8 cellular contexts compared by ENCODE assay signal in genomic region chr4:15004701-15005301, GRCh38. TPM values are rescaled to one million over a fixed set of nuclear protein-coding genes. Genes with fewer than 3 reads are reported as not detected.
DNase-seq lines count a peak whose midpoint lies in the region; ATAC-seq, FAIRE-seq and TF ChIP-seq lines count a peak whose summit lies in the region.

No MANE protein-coding gene starts in this region.

- TF ChIP-seq POLR2A in K562 (conservative IDR thresholded peaks at IDR 0.05), result 0 out of 2 replicates have a peak, but pooled peaks have one; percentile 36

- TF ChIP-seq RAD21 in K562 (CRISPR knock-in tag; conservative IDR thresholded peaks at IDR 0.05 in 1 of 2, IDR thresholded peaks at IDR 0.05 in 1 of 2), result no peak

- TF ChIP-seq CTCF in HL-60 (IDR thresholded peaks at IDR 0.05; ENCODE audit: insufficient read depth, low read length) (no peak), K562 (IDR thresholded peaks at IDR 0.05 in 2 of 3, conservative IDR thresholded peaks at IDR 0.05 in 1 of 3; ENCODE audit: insufficient read depth in 2 of 3, low read depth in 1 of 3, low read length in 3 of 3) (no peak; a peak in 1 of 6 replicates)

- H3K4me3 ChIP-seq in HL-60 (replicated peaks; ENCODE audit: insufficient read depth, low read length) (peak overlapping the region; percentile 83), K562 (peak overlapping the region; percentile 89), iPS DF 6.9 (ENCODE audit: low read length) (peak overlapping the region; percentile 67; the same call in 1 of the 2 replicates)

- peak overlapping the region; percentile 84 for H3K4me2 ChIP-seq in K562 (ENCODE audit: insufficient read depth, low read length)

- DNase-seq in HL-60 (ENCODE audit: low read depth in 1 of 2, low spot score in 1 of 2) (peak in 1 of 2 experiments; percentile 55), T-helper 22 cell (ENCODE audit: low read depth) (peak; percentile 5), K562 (ENCODE audit: extremely low read depth in 1 of 4, low spot score in 3 of 4) (peak; percentile 45 to 79 (median 57)), iPS DF 6.9 (ENCODE audit: low read depth, low spot score) (no peak), sciatic nerve (ENCODE audit: low spot score) (peak; percentile 88)

- 0% methylated on average over 22 of the region's 46 CpGs for WGBS in K562 (ENCODE audit: insufficient coverage, low coverage, missing lambda C conversion rate)
- WGBS in iPS DF 6.9 (ENCODE audit: insufficient coverage, insufficient read length), result no CpG with 5 or more reads among the region's 46 CpGs

- no peaks in the 10 kb centered on the region for H3K9me1 ChIP-seq in K562 (ENCODE audit: control insufficient read depth, insufficient read depth, low read length)

- no TSS peak for BruUV-seq in K562 (replicated peaks; lab: Mats Ljungman, UMichigan)

- peaks cover 12% of the 10 kb centered on the region for H3K4me1 ChIP-seq in ES-I3 (ENCODE audit: insufficient read depth, low read length)
- H3K4me1 ChIP-seq in K562 (replicated peaks in 1 of 2; ENCODE audit: control insufficient read depth in 2 of 2, insufficient read depth in 2 of 2, low read length in 2 of 2), result peaks cover 14 to 30% of the 10 kb centered on the region in 2 experiments; a peak in 4 of 5 replicates
- H3K4me1 ChIP-seq in iPS DF 6.9 (ENCODE audit: control insufficient read depth, insufficient read depth, low read length), result peaks cover 2% of the 10 kb centered on the region; the same call in 1 of the 2 replicates

- CTCF ChIA-PET in K562 (lab: Yijun Ruan, JAX; ENCODE audit: low intra/inter-chr PET ratio), result interaction anchor here (0.6 to 1.0 kb wide), 2 partner anchors 193 to 1230 kb away, joined by 3 to 4 read pairs; no protein-coding TSS in a partner anchor

- H3K79me2 ChIP-seq in K562 (ENCODE audit: control insufficient read depth, insufficient read depth, low read length), result peaks cover 37% of the 10 kb centered on the region

- no peak for TF ChIP-seq EP300 in K562 (IDR thresholded peaks at IDR 0.05; ENCODE audit: low read length)

- H3K27me3 ChIP-seq in HL-60 (ENCODE audit: insufficient read depth, poor library complexity, severe bottlenecking) (no peaks in the 10 kb centered on the region), K562 (ENCODE audit: control insufficient read depth in 2 of 2, insufficient read depth in 2 of 2, low read length in 2 of 2) (no peaks in the 10 kb centered on the region), iPS DF 6.9 (ENCODE audit: control insufficient read depth, insufficient read depth, low read length) (no peaks in the 10 kb centered on the region; the same call in 1 of the 2 replicates)

- H3K36me3 ChIP-seq in ES-I3 (ENCODE audit: insufficient read depth, low read length) (no peaks in the 10 kb centered on the region), K562 (ENCODE audit: control insufficient read depth, insufficient read depth, low read length) (peaks cover 15% of the 10 kb centered on the region; the same call in 1 of the 3 replicates), iPS DF 6.9 (ENCODE audit: control insufficient read depth, insufficient read depth, low read length) (no peaks in the 10 kb centered on the region)

- peak; percentile 23 for FAIRE-seq in K562 (lab: Jason Lieb, UNC)

- H3K9me3 ChIP-seq in ES-I3 (ENCODE audit: control insufficient read depth, insufficient read depth, low read length) (no peaks in the 10 kb centered on the region), K562 (replicated peaks; ENCODE audit: control insufficient read depth, insufficient read depth, low read depth, low read length) (no peaks in the 10 kb centered on the region), iPS DF 6.9 (ENCODE audit: control insufficient read depth, insufficient read depth, low read length) (no peaks in the 10 kb centered on the region)

- in situ Hi-C loops in K562 (cut with MboI), result loop anchor here (25.0 kb wide), 1 partner anchor 658 kb away; the partner anchor contains the start of gene FBXL5

- H3K27ac ChIP-seq in HL-60 (replicated peaks) (peak overlapping the region; percentile 74), K562 (ENCODE audit: extremely low read depth, low read depth, low read length) (peak overlapping the region; percentile 98), iPS DF 6.9 (ENCODE audit: low read length) (no peak overlapping the region)

- ATAC-seq in K562, result peak; percentile 38
- peak; percentile 47 for ATAC-seq in sciatic nerve
- no peak for ATAC-seq in HG03159 (IDR thresholded peaks at IDR 0.05; ENCODE audit: unreplicated experiment)
- no peak for ATAC-seq in HG02973 (IDR thresholded peaks at IDR 0.05; ENCODE audit: unreplicated experiment)

- H3K9ac ChIP-seq in ES-I3 (ENCODE audit: low read depth, low read length) (peak overlapping the region; percentile 74), K562 (ENCODE audit: insufficient read depth in 1 of 2, low read depth in 2 of 2, low read length in 2 of 2) (peak overlapping the region; percentile 78 to 98)

- peak overlapping the region; percentile 71 for H2AFZ ChIP-seq in K562 (ENCODE audit: low read depth, low read length)

- POLR2A ChIA-PET in K562 (lab: Yijun Ruan, JAX), result interaction anchor here (1.0 kb wide), 1 partner anchor 8 kb away, joined by 3 read pairs; no protein-coding TSS in a partner anchor

- H4K20me1 ChIP-seq in K562 (replicated peaks; ENCODE audit: control insufficient read depth, insufficient read depth, low read length), result 0 out of 2 replicates have a peak, but pooled peaks cover 3% of the 10 kb centered on the region

- intact Hi-C loops in K562 (cut with micrococcal nuclease) (loop anchor here (5.0 to 10.0 kb wide), 6 partner anchors 82 to 1380 kb away; partner anchors contain the start of genes BOD1L1, FBXL5 and TAPT1), sciatic nerve (cut with DNase I) (no loop called here)

TF ChIP-seq in K562, 482 proteins besides CTCF, POLR2A, EP300 and RAD21 (continues in another document):
- TF ChIP-seq ZNF124 (CRISPR knock-in tag; IDR thresholded peaks at IDR 0.05) (no peak), MEF2A (IDR thresholded peaks at IDR 0.05; ENCODE audit: control insufficient read depth, low read depth, low read length) (no peak), TBL1XR1 (IDR thresholded peaks at IDR 0.05; ENCODE audit: low read length in 2 of 2) (no peak), HMG20B (CRISPR knock-in tag; IDR thresholded peaks at IDR 0.05) (no peak), U2AF1 (optimal IDR thresholded peaks at IDR 0.05; ENCODE audit: low read depth, low read length) (no peak), MAFF (IDR thresholded peaks at IDR 0.05; ENCODE audit: low read length) (no peak), BRD4 (IDR thresholded peaks at IDR 0.05) (no peak), JUND (IDR thresholded peaks at IDR 0.05; ENCODE audit: borderline replicate concordance, low read depth, low read length) (peak; percentile 12; the same call in 1 of the 2 replicates), JUND (tag; IDR thresholded peaks at IDR 0.05; ENCODE audit: borderline replicate concordance, low read depth, low read length) (no peak), RFX5 (IDR thresholded peaks at IDR 0.05; ENCODE audit: low read depth, low read length) (no peak), TSC22D4 (tag; IDR thresholded peaks at IDR 0.05) (no peak), NRF1 (conservative IDR thresholded peaks at IDR 0.05 in 1 of 2, IDR thresholded peaks at IDR 0.05 in 1 of 2) (0 out of 4 replicates have a peak, but pooled peaks of 1 of the 2 experiments have one; percentile 17), MLLT1 (IDR thresholded peaks at IDR 0.05) (peak in 1 of 2 experiments; percentile 60; a peak in 2 of 4 replicates), RBBP5 (IDR thresholded peaks at IDR 0.05; ENCODE audit: borderline replicate concordance, insufficient read depth, low read length, poor library complexity, severe bottlenecking) (peak; percentile 33), PCBP2 (IDR thresholded peaks at IDR 0.05; ENCODE audit: low read depth, low read length, poor library complexity, severe bottlenecking) (no peak), SIN3A (IDR thresholded peaks at IDR 0.05; ENCODE audit: borderline replicate concordance in 2 of 2, control insufficient read depth in 1 of 2, low read depth in 2 of 2, low read length in 2 of 2) (0 out of 4 replicates have a peak, but pooled peaks of 1 of the 2 experiments have one; percentile 36), SMARCB1 (IDR thresholded peaks at IDR 0.05; ENCODE audit: insufficient read length, low read depth) (peak; percentile 78), HLTF (IDR thresholded peaks at IDR 0.05) (no peak), ZNF175 (CRISPR knock-in tag; IDR thresholded peaks at IDR 0.05; ENCODE audit: low read depth) (no peak), NR2F6 (CRISPR knock-in tag; IDR thresholded peaks at IDR 0.05) (no peak)

RNA-seq across cellular contexts. Expression of gene CPEB2, which starts 2.5 kb away (rescaled TPM):
- total RNA-seq in K562 (2011; cell fraction: chromatin; rRNA removed; ENCODE audit: low replicate concordance), result 3.0 and 10.5 TPM in 2 replicates
- total RNA-seq in K562 (2011; cell fraction: nucleolus; rRNA removed), result 1.3 and 1.5 TPM in 2 replicates
- total RNA-seq in K562 (2011; cell fraction: nucleoplasm; rRNA removed), result 4.0 and 8.7 TPM in 2 replicates
- 0.54 and 0.86 TPM in 2 replicates for total RNA-seq in K562 (2014; rRNA removed)
- 2.1 and 3.0 TPM in 2 replicates for total RNA-seq in K562 (2014; rRNA removed; fragmentation: Illumina TruSeq; extraction: Trizol)
- total RNA-seq in K562 (2015; rRNA removed; fragmentation: Illumina TruSeq; extraction: Trizol), result 1.6 and 2.0 TPM in 2 replicates
- total RNA-seq in K562 (2021), result 3.0 and 3.2 TPM in 2 replicates
- 1.4 and 1.7 TPM in 2 replicates for polyA plus RNA-seq in K562 (2011; rRNA removed)
- 0.18 and 0.69 TPM in 2 replicates for polyA plus RNA-seq in K562 (2011; cell fraction: cytosol; rRNA removed)
- polyA plus RNA-seq in K562 (2011; cell fraction: nucleus; rRNA removed), result 2.9 and 4.5 TPM in 2 replicates
- polyA plus RNA-seq in K562 (2012), result 1.2 and 1.9 TPM in 2 replicates
- polyA plus RNA-seq in K562 (2014; fragmentation: Illumina TruSeq; extraction: Trizol), result 1.3 and 1.9 TPM in 2 replicates
- polyA plus RNA-seq in K562 (2014; fragmentation: Nextera tagmentation; extraction: Ambion mirVana), result under 1 TPM; 0.39 to 0.41 TPM
- polyA plus RNA-seq in K562 (2014; rRNA removed), result 1.0 and 1.1 TPM in 2 replicates
- 3.5 and 3.9 TPM in 2 replicates for polyA minus RNA-seq in K562 (2011; rRNA and poly(A)+ RNA removed)
- polyA minus RNA-seq in K562 (2011; cell fraction: cytosol; rRNA and poly(A)+ RNA removed), result 0.86 and 1.5 TPM in 2 replicates
- polyA minus RNA-seq in K562 (2011; cell fraction: nucleus; rRNA and poly(A)+ RNA removed), result 2.3 and 7.8 TPM in 2 replicates
- 44.1 TPM for total RNA-seq in sciatic nerve

Comparison
In these comparisons a context has a peak if more than half of its experiments do, and no peak if none do; other contexts are left out.
1. ATAC-seq: peak in K562 (single experiment) and sciatic nerve (single experiment); none in HG03159 (single experiment) and HG02973 (single experiment).
2. Peak in every context shown above with its lines, with median percentiles within 50 percentile points of each other: H3K4me3 ChIP-seq.